ENCODE assay signal across 1 cellular context in genomic region chr2:55092439-55092838, GRCh38.
TF ChIP-seq lines count a peak whose summit lies in the region.

No MANE protein-coding gene starts in this region.

TF ChIP-seq in GM23338, 12 proteins besides CTCF, POLR2A, EP300 and RAD21:
- no peak for TF ChIP-seq REST (IDR thresholded peaks at IDR 0.05; ENCODE audit: unreplicated experiment)
- no peak for TF ChIP-seq STAT1 (IDR thresholded peaks at IDR 0.05; ENCODE audit: unreplicated experiment)
- TF ChIP-seq, protein P1, sequence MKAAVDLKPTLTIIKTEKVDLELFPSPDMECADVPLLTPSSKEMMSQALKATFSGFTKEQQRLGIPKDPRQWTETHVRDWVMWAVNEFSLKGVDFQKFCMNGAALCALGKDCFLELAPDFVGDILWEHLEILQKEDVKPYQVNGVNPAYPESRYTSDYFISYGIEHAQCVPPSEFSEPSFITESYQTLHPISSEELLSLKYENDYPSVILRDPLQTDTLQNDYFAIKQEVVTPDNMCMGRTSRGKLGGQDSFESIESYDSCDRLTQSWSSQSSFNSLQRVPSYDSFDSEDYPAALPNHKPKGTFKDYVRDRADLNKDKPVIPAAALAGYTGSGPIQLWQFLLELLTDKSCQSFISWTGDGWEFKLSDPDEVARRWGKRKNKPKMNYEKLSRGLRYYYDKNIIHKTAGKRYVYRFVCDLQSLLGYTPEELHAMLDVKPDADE (IDR thresholded peaks at IDR 0.05) = no peak
- no peak for TF ChIP-seq CREB1 (CRISPR knock-in tag; IDR thresholded peaks at IDR 0.05; ENCODE audit: low read depth)
- TF ChIP-seq JUNB (IDR thresholded peaks at IDR 0.05; ENCODE audit: unreplicated experiment) = no peak
- TF ChIP-seq NANOG (IDR thresholded peaks at IDR 0.05; ENCODE audit: borderline replicate concordance) = no peak
- TF ChIP-seq ZNF114 (CRISPR knock-in tag; IDR thresholded peaks at IDR 0.05) = no peak
- TF ChIP-seq ZNF331 (CRISPR knock-in tag; IDR thresholded peaks at IDR 0.05; ENCODE audit: low read depth) = no peak
- no peak for TF ChIP-seq POLR2AphosphoS5 (IDR thresholded peaks at IDR 0.05; ENCODE audit: low read depth)
- no peak for TF ChIP-seq EZH2phosphoT487 (IDR thresholded peaks at IDR 0.05; ENCODE audit: unreplicated experiment)
- TF ChIP-seq EZH2 (IDR thresholded peaks at IDR 0.05; ENCODE audit: low read depth, unreplicated experiment) = no peak
- TF ChIP-seq, protein P2, sequence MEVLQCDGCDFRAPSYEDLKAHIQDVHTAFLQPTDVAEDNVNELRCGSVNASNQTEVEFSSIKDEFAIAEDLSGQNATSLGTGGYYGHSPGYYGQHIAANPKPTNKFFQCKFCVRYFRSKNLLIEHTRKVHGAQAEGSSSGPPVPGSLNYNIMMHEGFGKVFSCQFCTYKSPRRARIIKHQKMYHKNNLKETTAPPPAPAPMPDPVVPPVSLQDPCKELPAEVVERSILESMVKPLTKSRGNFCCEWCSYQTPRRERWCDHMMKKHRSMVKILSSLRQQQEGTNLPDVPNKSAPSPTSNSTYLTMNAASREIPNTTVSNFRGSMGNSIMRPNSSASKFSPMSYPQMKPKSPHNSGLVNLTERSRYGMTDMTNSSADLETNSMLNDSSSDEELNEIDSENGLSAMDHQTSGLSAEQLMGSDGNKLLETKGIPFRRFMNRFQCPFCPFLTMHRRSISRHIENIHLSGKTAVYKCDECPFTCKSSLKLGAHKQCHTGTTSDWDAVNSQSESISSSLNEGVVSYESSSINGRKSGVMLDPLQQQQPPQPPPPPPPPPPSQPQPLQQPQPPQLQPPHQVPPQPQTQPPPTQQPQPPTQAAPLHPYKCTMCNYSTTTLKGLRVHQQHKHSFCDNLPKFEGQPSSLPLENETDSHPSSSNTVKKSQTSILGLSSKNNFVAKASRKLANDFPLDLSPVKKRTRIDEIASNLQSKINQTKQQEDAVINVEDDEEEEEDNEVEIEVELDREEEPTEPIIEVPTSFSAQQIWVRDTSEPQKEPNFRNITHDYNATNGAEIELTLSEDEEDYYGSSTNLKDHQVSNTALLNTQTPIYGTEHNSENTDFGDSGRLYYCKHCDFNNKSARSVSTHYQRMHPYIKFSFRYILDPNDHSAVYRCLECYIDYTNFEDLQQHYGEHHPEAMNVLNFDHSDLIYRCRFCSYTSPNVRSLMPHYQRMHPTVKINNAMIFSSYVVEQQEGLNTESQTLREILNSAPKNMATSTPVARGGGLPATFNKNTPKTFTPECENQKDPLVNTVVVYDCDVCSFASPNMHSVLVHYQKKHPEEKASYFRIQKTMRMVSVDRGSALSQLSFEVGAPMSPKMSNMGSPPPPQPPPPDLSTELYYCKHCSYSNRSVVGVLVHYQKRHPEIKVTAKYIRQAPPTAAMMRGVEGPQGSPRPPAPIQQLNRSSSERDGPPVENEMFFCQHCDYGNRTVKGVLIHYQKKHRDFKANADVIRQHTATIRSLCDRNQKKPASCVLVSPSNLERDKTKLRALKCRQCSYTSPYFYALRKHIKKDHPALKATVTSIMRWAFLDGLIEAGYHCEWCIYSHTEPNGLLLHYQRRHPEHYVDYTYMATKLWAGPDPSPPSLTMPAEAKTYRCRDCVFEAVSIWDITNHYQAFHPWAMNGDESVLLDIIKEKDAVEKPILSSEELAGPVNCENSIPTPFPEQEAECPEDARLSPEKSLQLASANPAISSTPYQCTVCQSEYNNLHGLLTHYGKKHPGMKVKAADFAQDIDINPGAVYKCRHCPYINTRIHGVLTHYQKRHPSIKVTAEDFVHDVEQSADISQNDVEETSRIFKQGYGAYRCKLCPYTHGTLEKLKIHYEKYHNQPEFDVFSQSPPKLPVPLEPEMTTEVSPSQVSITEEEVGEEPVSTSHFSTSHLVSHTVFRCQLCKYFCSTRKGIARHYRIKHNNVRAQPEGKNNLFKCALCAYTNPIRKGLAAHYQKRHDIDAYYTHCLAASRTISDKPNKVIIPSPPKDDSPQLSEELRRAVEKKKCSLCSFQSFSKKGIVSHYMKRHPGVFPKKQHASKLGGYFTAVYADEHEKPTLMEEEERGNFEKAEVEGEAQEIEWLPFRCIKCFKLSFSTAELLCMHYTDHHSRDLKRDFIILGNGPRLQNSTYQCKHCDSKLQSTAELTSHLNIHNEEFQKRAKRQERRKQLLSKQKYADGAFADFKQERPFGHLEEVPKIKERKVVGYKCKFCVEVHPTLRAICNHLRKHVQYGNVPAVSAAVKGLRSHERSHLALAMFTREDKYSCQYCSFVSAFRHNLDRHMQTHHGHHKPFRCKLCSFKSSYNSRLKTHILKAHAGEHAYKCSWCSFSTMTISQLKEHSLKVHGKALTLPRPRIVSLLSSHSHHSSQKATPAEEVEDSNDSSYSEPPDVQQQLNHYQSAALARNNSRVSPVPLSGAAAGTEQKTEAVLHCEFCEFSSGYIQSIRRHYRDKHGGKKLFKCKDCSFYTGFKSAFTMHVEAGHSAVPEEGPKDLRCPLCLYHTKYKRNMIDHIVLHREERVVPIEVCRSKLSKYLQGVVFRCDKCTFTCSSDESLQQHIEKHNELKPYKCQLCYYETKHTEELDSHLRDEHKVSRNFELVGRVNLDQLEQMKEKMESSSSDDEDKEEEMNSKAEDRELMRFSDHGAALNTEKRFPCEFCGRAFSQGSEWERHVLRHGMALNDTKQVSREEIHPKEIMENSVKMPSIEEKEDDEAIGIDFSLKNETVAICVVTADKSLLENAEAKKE (CRISPR knock-in tag; IDR thresholded peaks at IDR 0.05) = no peak
